13 cellular contexts compared by ENCODE assay signal in genomic region chr2:138711812-138712211, GRCh38.
DNase-seq lines count a peak whose midpoint lies in the region; ATAC-seq, FAIRE-seq and TF ChIP-seq lines count a peak whose summit lies in the region.
"Had no signal": no experiment of that assay in that cellular context is flagged by ENCODE, and none has a peak within 500 bp of the region (broad histone marks: within the 10 kb centered on the region; RNA-seq: fewer than 3 reads in every experiment).

No MANE protein-coding gene starts in this region.

- H3K4me3 Mint-ChIP-seq in Caco-2 (ENCODE audit: unreplicated experiment) (no peak overlapping the region), H9 (no peak overlapping the region)
- H3K4me3 Mint-ChIP-seq: B cell, natural killer cell had no signal

- no peak overlapping the region for H4K91ac ChIP-seq in H9 (ENCODE audit: insufficient read length, low read depth, low read length)

- H2BK5ac ChIP-seq in H9 (ENCODE audit: insufficient read length, low read length), result no peak overlapping the region

- H3K4me2 ChIP-seq in H9 (ENCODE audit: insufficient read depth, insufficient read length, low read length), result no peak overlapping the region

- no peaks in the 10 kb centered on the region for H4K20me1 ChIP-seq in H9 (ENCODE audit: control insufficient read depth, insufficient read depth, insufficient read length)

- H3K27me3 Mint-ChIP-seq in Caco-2 (ENCODE audit: insufficient read depth, unreplicated experiment) (no peaks in the 10 kb centered on the region), H9 (ENCODE audit: low read depth) (no peaks in the 10 kb centered on the region)

- H3K18ac ChIP-seq in H9 (ENCODE audit: insufficient read length, low read depth, low read length), result no peak overlapping the region

- no peak overlapping the region for H2BK12ac ChIP-seq in H9 (ENCODE audit: insufficient read length, low read depth, low read length)

- H3K27ac ChIP-seq in small intestine (ENCODE audit: low read depth in 1 of 2, low read length in 1 of 2) (no peak overlapping the region), H9 (ENCODE audit: insufficient read length, low read depth, low read length) (no peak overlapping the region)
- H3K27ac ChIP-seq: body of pancreas, HL-60 had no signal

- ATAC-seq in GM18498 (IDR thresholded peaks at IDR 0.05; ENCODE audit: unreplicated experiment), result peak; percentile 60
- peak; percentile 54 for ATAC-seq in GM19397 (IDR thresholded peaks at IDR 0.05; ENCODE audit: unreplicated experiment)
- ATAC-seq in HG02840 (IDR thresholded peaks at IDR 0.05; ENCODE audit: low FRiP score, unreplicated experiment), result peak; percentile 30
- peak; percentile 33 for ATAC-seq in HG03469 (IDR thresholded peaks at IDR 0.05; ENCODE audit: unreplicated experiment)
- ATAC-seq: body of pancreas, natural killer cell had no signal

- H3K23ac ChIP-seq in H9 (ENCODE audit: insufficient read length, low read depth, low read length), result no peak overlapping the region

- H3K27me3 ChIP-seq in Caco-2 (replicated peaks; ENCODE audit: control insufficient read depth, insufficient read depth, low read length), result no peaks in the 10 kb centered on the region
- H3K27me3 ChIP-seq in small intestine (ENCODE audit: control insufficient read depth in 2 of 2, insufficient read depth in 2 of 2, low read length in 2 of 2), result no peaks in the 10 kb centered on the region
- H3K27me3 ChIP-seq in H9 (ENCODE audit: insufficient read depth, low read length), result no peaks in the 10 kb centered on the region
- H3K27me3 ChIP-seq: body of pancreas had no signal

- DNase-seq in Caco-2 (no peak), small intestine (no peak), H9 (no peak), DMS153 (lab: John Stamatoyannopoulos, UW) (no peak)
- DNase-seq: GDM1, natural killer cell had no signal

- H3K23me2 ChIP-seq in H9 (ENCODE audit: insufficient read length, low read depth, low read length, poor library complexity, severe bottlenecking), result no peaks in the 10 kb centered on the region

- no peak overlapping the region for H2BK20ac ChIP-seq in H9 (ENCODE audit: low read depth, low read length, poor library complexity, severe bottlenecking)

- no peak overlapping the region for H3K14ac ChIP-seq in H9 (ENCODE audit: insufficient read depth, low read length)

- H3K27ac Mint-ChIP-seq in Caco-2 (ENCODE audit: unreplicated experiment) (no peak overlapping the region), H9 (no peak overlapping the region)
- H3K27ac Mint-ChIP-seq: B cell, natural killer cell had no signal

- FAIRE-seq in small intestine (lab: Jason Lieb, UNC), result no peak

- H3K79me1 ChIP-seq in H9 (ENCODE audit: insufficient read depth, low read depth, low read length, poor library complexity, severe bottlenecking), result no peaks in the 10 kb centered on the region

- no peak overlapping the region for H3K9ac ChIP-seq in H9 (ENCODE audit: extremely low read depth, insufficient read length, low read length)

- no peaks in the 10 kb centered on the region for H3K79me2 ChIP-seq in H9 (ENCODE audit: insufficient read depth, low read length)

- no peak overlapping the region for H2AK5ac ChIP-seq in H9 (ENCODE audit: insufficient read length, low read length)

- H3K36me3 Mint-ChIP-seq in Caco-2 (ENCODE audit: insufficient read depth, unreplicated experiment) (peaks cover 5% of the 10 kb centered on the region), H9 (ENCODE audit: insufficient read depth in 1 of 3, low read depth in 3 of 3) (no peaks in the 10 kb centered on the region; a peak in 1 of 7 replicates)
- H3K36me3 Mint-ChIP-seq: natural killer cell had no signal

- TF ChIP-seq CTCF in Caco-2 (IDR thresholded peaks at IDR 0.05; ENCODE audit: insufficient read depth in 1 of 2, low read depth in 1 of 2, low read length in 1 of 2, severe bottlenecking in 1 of 2, unreplicated experiment in 1 of 2) (no peak), H9 (conservative IDR thresholded peaks at IDR 0.05) (no peak)

- no peak overlapping the region for H2BK120ac ChIP-seq in H9 (ENCODE audit: low read depth, low read length, poor library complexity, severe bottlenecking)

- H3K4me1 ChIP-seq in Caco-2, result peaks cover 24% of the 10 kb centered on the region
- H3K4me1 ChIP-seq in small intestine (ENCODE audit: control insufficient read depth in 2 of 2, insufficient read depth in 1 of 2, low read depth in 1 of 2, low read length in 1 of 2), result peaks cover 0 to 4% of the 10 kb centered on the region in 2 donors
- no peaks in the 10 kb centered on the region for H3K4me1 ChIP-seq in H9 (ENCODE audit: insufficient read depth, low read length)
- H3K4me1 ChIP-seq: body of pancreas had no signal

- H4K8ac ChIP-seq in H9 (replicated peaks; ENCODE audit: insufficient read length, low read depth, low read length), result no peak overlapping the region

- H3K4me1 Mint-ChIP-seq in Caco-2 (ENCODE audit: low read depth, unreplicated experiment) (peaks cover 15% of the 10 kb centered on the region), H9 (peaks cover 2 to 9% of the 10 kb centered on the region in 2 experiments; a peak in 2 of 4 replicates)
- H3K4me1 Mint-ChIP-seq: B cell, natural killer cell had no signal

- CTCF ChIA-PET in Caco-2 (lab: Charles Lee), result no interaction called here

- BruUV-seq in Caco-2 (replicated peaks; lab: Mats Ljungman, UMichigan), result no TSS peak

- H3K4me3 ChIP-seq in Caco-2 (ENCODE audit: low read depth, low read length) (no peak overlapping the region), small intestine (ENCODE audit: low read depth in 1 of 2, low read length in 2 of 2) (no peak overlapping the region)
- H3K4me3 ChIP-seq: body of pancreas had no signal

- no peak overlapping the region for H2BK15ac ChIP-seq in H9 (ENCODE audit: low read depth, low read length)

- no peak overlapping the region for H3T11ph ChIP-seq in H9 (ENCODE audit: low read length)

- H3K56ac ChIP-seq in H9 (ENCODE audit: insufficient read length, low read depth, low read length), result no peak overlapping the region

- H3K9me3 Mint-ChIP-seq in Caco-2 (ENCODE audit: unreplicated experiment) (no peaks in the 10 kb centered on the region), H9 (no peaks in the 10 kb centered on the region)

- H4K5ac ChIP-seq in H9 (ENCODE audit: insufficient read length, low read depth, low read length), result no peak overlapping the region

- intact Hi-C loops in Caco-2 (cut with micrococcal nuclease; ENCODE audit: unreplicated experiment), result no loop called here

- POLR2A ChIA-PET in Caco-2 (lab: Charles Lee), result no interaction called here

- H3K36me3 ChIP-seq in Caco-2 (ENCODE audit: control insufficient read depth, insufficient read depth, low read length) (no peaks in the 10 kb centered on the region), small intestine (ENCODE audit: control insufficient read depth in 2 of 2, insufficient read depth in 2 of 2, low read length in 2 of 2) (no peaks in the 10 kb centered on the region)

- H3K4ac ChIP-seq in H9 (ENCODE audit: low read depth, low read length), result no peak overlapping the region

- no peak overlapping the region for H2AFZ ChIP-seq in H9 (ENCODE audit: low read length)

- H3K9me3 ChIP-seq in Caco-2 (no peaks in the 10 kb centered on the region), small intestine (ENCODE audit: control insufficient read depth, low read depth) (no peaks in the 10 kb centered on the region), H9 (ENCODE audit: control insufficient read depth, low read depth, low read length) (no peaks in the 10 kb centered on the region)
- H3K9me3 ChIP-seq: body of pancreas had no signal

- WGBS in small intestine, 3 donors, result 89 to 92% (median 92%) methylated on average over 3 of the region's 3 CpGs
- no CpG with 5 or more reads among the region's 3 CpGs for WGBS in H9 (ENCODE audit: extremely low coverage, insufficient read length, low lambda C conversion rate)
